Comparison of ENCODE assay signal across 24 cellular contexts in the genomic region with DNA sequence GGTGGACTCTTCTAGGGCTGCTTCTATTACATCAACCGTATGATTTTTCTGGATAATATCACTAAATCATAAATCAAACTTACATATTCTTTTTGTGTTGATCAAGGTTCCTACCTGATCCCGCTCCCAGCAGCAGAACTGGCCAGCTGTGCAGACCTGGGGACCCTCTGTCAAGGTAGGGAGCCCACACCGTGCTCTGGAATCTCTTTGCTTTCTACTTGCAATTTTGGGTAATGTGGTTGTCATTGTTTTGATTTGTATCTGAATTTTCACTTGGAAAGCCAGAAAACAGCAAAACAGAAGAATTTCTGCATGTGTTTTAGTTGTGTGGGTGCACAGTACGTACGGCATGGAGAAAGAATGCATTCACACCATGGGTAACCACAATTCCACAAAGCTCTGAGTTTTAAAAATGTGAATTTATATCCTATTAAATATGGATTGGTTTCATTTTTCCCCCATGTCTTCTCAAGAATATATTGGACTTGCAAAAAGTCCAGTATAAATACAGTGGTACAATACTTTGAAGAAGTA.
"Had no signal": no experiment of that assay in that cellular context is flagged by ENCODE, and none has a peak within 500 bp of the region (broad histone marks: within the 10 kb centered on the region; RNA-seq: fewer than 3 reads in every experiment).

No MANE protein-coding gene starts in this region.

- H3K27ac ChIP-seq: ascending aorta, dorsolateral prefrontal cortex, gastrocnemius medialis, left lung, neural progenitor cell, prostate gland, stomach, testis, upper lobe of right lung, WERI-Rb-1 had no signal

- DNase-seq: activated CD4-positive, alpha-beta T cell treated with anti-CD3 and anti-CD28 coated beads for 1 hour; activated CD8-positive, alpha-beta memory T cell treated with anti-CD3 and anti-CD28 coated beads for 24 hours; activated CD8-positive, alpha-beta memory T cell treated with anti-CD3 and anti-CD28 coated beads, Interleukin-2, amount 50 U/mL, for 48 hours; activated effector memory CD4-positive, alpha-beta T cell treated with anti-CD3 and anti-CD28 coated beads, Interleukin-2, amount 50 U/mL, for 16 hours; activated naive CD4-positive, alpha-beta T cell treated with anti-CD3 and anti-CD28 coated beads, Interleukin-2, amount 50 U/mL, for 16 hours; activated T-cell treated with anti-CD3 and anti-CD28 coated beads, Interleukin-2, amount 50 U/mL, for 72 hours; dorsolateral prefrontal cortex; gastrocnemius medialis; head of caudate nucleus; left lung; mucosa of descending colon; naive thymus-derived CD4-positive, alpha-beta T cell; right cardiac atrium; small intestine; stimulated activated CD4-positive, alpha-beta T cell treated with anti-CD3 and anti-CD28 coated beads, Interleukin-4, amount 100 ng/mL, for 24 hours; stomach; testis; upper lobe of right lung; WERI-Rb-1 had no signal

- H3K4me2 ChIP-seq: neural progenitor cell had no signal

- H3K4me1 ChIP-seq: ascending aorta, gastrocnemius medialis, prostate gland, testis had no signal

- H3K36me3 ChIP-seq: ascending aorta, gastrocnemius medialis, left lung, neural progenitor cell, prostate gland, stomach, upper lobe of right lung, WERI-Rb-1 had no signal

- H3K4me3 Mint-ChIP-seq: activated T-cell treated with anti-CD3 and anti-CD28 coated beads, Interleukin-2, amount 50 U/mL, for 72 hours; memory B cell; naive thymus-derived CD4-positive, alpha-beta T cell; neural progenitor cell; stimulated activated effector memory CD8-positive, alpha-beta T cell treated with anti-CD3 and anti-CD28 coated beads, Interleukin-12 subunit alpha, Interleukin-12 subunit beta, amount 100 ng/mL, for 72 hours had no signal

- H3K9me3 ChIP-seq: ascending aorta, gastrocnemius medialis, left lung, mucosa of descending colon, prostate gland, stomach, testis, upper lobe of right lung had no signal

- H3K9me3 Mint-ChIP-seq: activated T-cell treated with anti-CD3 and anti-CD28 coated beads, Interleukin-2, amount 50 U/mL, for 72 hours; memory B cell; naive thymus-derived CD4-positive, alpha-beta T cell; neural progenitor cell; stimulated activated effector memory CD8-positive, alpha-beta T cell treated with anti-CD3 and anti-CD28 coated beads, Interleukin-12 subunit alpha, Interleukin-12 subunit beta, amount 100 ng/mL, for 72 hours had no signal

- H2AFZ ChIP-seq: neural progenitor cell had no signal

- H3K27me3 ChIP-seq: ascending aorta, dorsolateral prefrontal cortex, gastrocnemius medialis, left lung, neural progenitor cell, stomach, testis, upper lobe of right lung had no signal

- H3K4me1 Mint-ChIP-seq: memory B cell; stimulated activated effector memory CD8-positive, alpha-beta T cell treated with anti-CD3 and anti-CD28 coated beads, Interleukin-12 subunit alpha, Interleukin-12 subunit beta, amount 100 ng/mL, for 72 hours had no signal

- H3K4me3 ChIP-seq: ascending aorta, dorsolateral prefrontal cortex, gastrocnemius medialis, left lung, mucosa of descending colon, neural progenitor cell, prostate gland, stomach, testis, upper lobe of right lung had no signal

- H3K36me3 Mint-ChIP-seq: memory B cell; naive thymus-derived CD4-positive, alpha-beta T cell; neural progenitor cell; stimulated activated effector memory CD8-positive, alpha-beta T cell treated with anti-CD3 and anti-CD28 coated beads, Interleukin-12 subunit alpha, Interleukin-12 subunit beta, amount 100 ng/mL, for 72 hours had no signal

- H3K27ac Mint-ChIP-seq: activated T-cell treated with anti-CD3 and anti-CD28 coated beads, Interleukin-2, amount 50 U/mL, for 72 hours; memory B cell; naive thymus-derived CD4-positive, alpha-beta T cell; neural progenitor cell; stimulated activated effector memory CD8-positive, alpha-beta T cell treated with anti-CD3 and anti-CD28 coated beads, Interleukin-12 subunit alpha, Interleukin-12 subunit beta, amount 100 ng/mL, for 72 hours had no signal

- H3K9ac ChIP-seq: neural progenitor cell had no signal
